In genomic region chr7:157011333-157012112, GRCh38 we compare ENCODE assay signal across 9 cellular contexts. TPM values are rescaled to one million over a fixed set of nuclear protein-coding genes. Genes with fewer than 3 reads are reported as not detected.
DNase-seq lines count a peak whose midpoint lies in the region; ATAC-seq and TF ChIP-seq lines count a peak whose summit lies in the region.
"Had no signal": no experiment of that assay in that cellular context is flagged by ENCODE, and none has a peak within 500 bp of the region (broad histone marks: within the 10 kb centered on the region; RNA-seq: fewer than 3 reads in every experiment).

No MANE protein-coding gene starts in this region.

- H2AFZ ChIP-seq in osteoblast (ENCODE audit: low read length) = no peak overlapping the region

- H3K4me1 Mint-ChIP-seq in activated naive CD8-positive, alpha-beta T cell (ENCODE audit: low read depth) = peaks cover 22% of the 10 kb centered on the region

- H3K4me3 Mint-ChIP-seq in activated naive CD8-positive, alpha-beta T cell = peak overlapping the region; percentile 78

- no peaks in the 10 kb centered on the region for H3K9me3 Mint-ChIP-seq in activated naive CD8-positive, alpha-beta T cell (ENCODE audit: low read depth)

- H3K27me3 Mint-ChIP-seq in activated naive CD8-positive, alpha-beta T cell = peaks cover 41% of the 10 kb centered on the region

- H3K4me1 ChIP-seq in osteoblast (ENCODE audit: insufficient read depth, low read length) (no peaks in the 10 kb centered on the region), adrenal gland (replicated peaks in 1 of 2) (peaks cover 0 to 3% of the 10 kb centered on the region in 2 donors)

- H3K4me3 ChIP-seq in GM12865 (ENCODE audit: low read depth, low read length) (peak overlapping the region; percentile 68), osteoblast (ENCODE audit: insufficient read depth, low read length) (no peak overlapping the region), adrenal gland (no peak overlapping the region)

- intact Hi-C loops in adrenal gland (cut with DNase I) = no loop called here

- no peaks in the 10 kb centered on the region for H4K20me1 ChIP-seq in osteoblast (ENCODE audit: insufficient read depth, low read length)

- H3K36me3 ChIP-seq in osteoblast (ENCODE audit: insufficient read depth, low read length) (no peaks in the 10 kb centered on the region), adrenal gland (replicated peaks in 1 of 2) (no peaks in the 10 kb centered on the region)

- WGBS in adrenal gland, 4 donors = 4 to 20% (median 6%) methylated on average over 9 to 37 of the region's 37 CpGs

- no peaks in the 10 kb centered on the region for H3K79me2 ChIP-seq in osteoblast (ENCODE audit: insufficient read depth, low read length)

- H3K27ac ChIP-seq in osteoblast (ENCODE audit: low read depth, low read length) = no peak overlapping the region
- no peak overlapping the region for H3K27ac ChIP-seq in adrenal gland
- H3K27ac ChIP-seq: skin epidermis had no signal

- H3K27me3 ChIP-seq in osteoblast (ENCODE audit: insufficient read depth, low read length) (peaks cover 95% of the 10 kb centered on the region), adrenal gland (peaks cover 83% of the 10 kb centered on the region)

- ATAC-seq in HG03378 (IDR thresholded peaks at IDR 0.05; ENCODE audit: unreplicated experiment) = no peak
- no peak for ATAC-seq in HG03039 (IDR thresholded peaks at IDR 0.05; ENCODE audit: unreplicated experiment)

- no peak for DNase-seq in GM12865 (ENCODE audit: low read depth)
- DNase-seq in HuH-7 (ENCODE audit: low spot score) = peak; percentile 80
- DNase-seq in osteoblast (ENCODE audit: insufficient read length, low spot score, missing footprints) = peak; percentile 94
- no peak for DNase-seq in SKM-1 treated with dmso at 0.1 percent for 144 hours (lab: John Stamatoyannopoulos, UW; ENCODE audit: unreplicated experiment)
- no peak for DNase-seq in adrenal gland

- H3K36me3 Mint-ChIP-seq in activated naive CD8-positive, alpha-beta T cell = no peaks in the 10 kb centered on the region

- H3K27ac Mint-ChIP-seq in activated naive CD8-positive, alpha-beta T cell = no peak overlapping the region

- no peak for TF ChIP-seq CTCF in GM12865 (IDR thresholded peaks at IDR 0.05; ENCODE audit: insufficient read depth, low read depth, low read length, missing control alignments)
- no peak for TF ChIP-seq CTCF in osteoblast (IDR thresholded peaks at IDR 0.05; ENCODE audit: extremely low read depth, low read depth, low read length)
- TF ChIP-seq CTCF in adrenal gland (IDR thresholded peaks at IDR 0.05) = no peak

- TF ChIP-seq POLR2A in adrenal gland (IDR thresholded peaks at IDR 0.05) = no peak

- no peak overlapping the region for H3K4me2 ChIP-seq in osteoblast (ENCODE audit: insufficient read depth, low read length)

- no peaks in the 10 kb centered on the region for H3K9me3 ChIP-seq in osteoblast (ENCODE audit: low read depth, low read length)
- no peaks in the 10 kb centered on the region for H3K9me3 ChIP-seq in adrenal gland (replicated peaks in 1 of 3)

RNA-seq across cellular contexts. Expression of gene MNX1, which starts 1.1 kb away (rescaled TPM):
- total RNA-seq in osteoblast (not detected in 2 replicates), adrenal gland (under 1 TPM in 1 of 8 donors, not detected in 7; 0.11 TPM)
- not detected for polyA plus RNA-seq in adrenal gland

Comparison
In these comparisons a context has a peak if more than half of its experiments do, and no peak if none do; other contexts are left out.
1. DNase-seq: peak in HuH-7 (single experiment) and osteoblast (single experiment); none in GM12865 (single experiment), SKM-1 treated with dmso at 0.1 percent for 144 hours (single experiment) and adrenal gland (0 of 7).